ENCODE assay signal across 2 cellular contexts in the genomic region with DNA sequence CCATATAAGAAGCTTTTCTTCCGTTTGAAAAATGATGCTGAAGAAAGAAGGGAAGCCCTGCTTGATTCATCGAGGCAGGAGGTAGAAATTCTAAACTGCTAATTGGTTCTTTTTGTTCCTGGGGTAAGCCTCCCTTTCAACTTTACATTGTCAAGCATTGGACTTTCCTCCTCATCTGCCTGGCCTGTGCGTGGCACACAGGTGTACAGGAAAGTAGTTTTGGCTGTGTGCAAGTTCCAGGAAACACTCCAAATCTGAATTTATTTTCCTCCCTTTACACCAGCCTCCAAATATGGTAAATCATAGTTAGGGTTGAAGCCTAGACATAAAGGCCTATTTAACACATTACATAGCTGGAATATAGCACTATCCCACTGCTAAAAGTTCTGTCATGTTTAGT.
TF ChIP-seq lines count a peak whose summit lies in the region.

No MANE protein-coding gene starts in this region.

TF ChIP-seq in K562, 482 proteins besides CTCF, POLR2A, EP300 and RAD21:
- TF ChIP-seq, protein P1, sequence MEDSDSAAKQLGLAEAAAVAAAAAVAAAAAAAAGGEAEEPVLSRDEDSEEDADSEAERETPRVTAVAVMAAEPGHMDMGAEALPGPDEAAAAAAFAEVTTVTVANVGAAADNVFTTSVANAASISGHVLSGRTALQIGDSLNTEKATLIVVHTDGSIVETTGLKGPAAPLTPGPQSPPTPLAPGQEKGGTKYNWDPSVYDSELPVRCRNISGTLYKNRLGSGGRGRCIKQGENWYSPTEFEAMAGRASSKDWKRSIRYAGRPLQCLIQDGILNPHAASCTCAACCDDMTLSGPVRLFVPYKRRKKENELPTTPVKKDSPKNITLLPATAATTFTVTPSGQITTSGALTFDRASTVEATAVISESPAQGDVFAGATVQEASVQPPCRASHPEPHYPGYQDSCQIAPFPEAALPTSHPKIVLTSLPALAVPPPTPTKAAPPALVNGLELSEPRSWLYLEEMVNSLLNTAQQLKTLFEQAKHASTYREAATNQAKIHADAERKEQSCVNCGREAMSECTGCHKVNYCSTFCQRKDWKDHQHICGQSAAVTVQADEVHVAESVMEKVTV (CRISPR knock-in tag; IDR thresholded peaks at IDR 0.05), result no peak
- TF ChIP-seq NR2C1 (IDR thresholded peaks at IDR 0.05), result no peak
- no peak for TF ChIP-seq NR2C1 (tag; IDR thresholded peaks at IDR 0.05)
- TF ChIP-seq, protein P2, sequence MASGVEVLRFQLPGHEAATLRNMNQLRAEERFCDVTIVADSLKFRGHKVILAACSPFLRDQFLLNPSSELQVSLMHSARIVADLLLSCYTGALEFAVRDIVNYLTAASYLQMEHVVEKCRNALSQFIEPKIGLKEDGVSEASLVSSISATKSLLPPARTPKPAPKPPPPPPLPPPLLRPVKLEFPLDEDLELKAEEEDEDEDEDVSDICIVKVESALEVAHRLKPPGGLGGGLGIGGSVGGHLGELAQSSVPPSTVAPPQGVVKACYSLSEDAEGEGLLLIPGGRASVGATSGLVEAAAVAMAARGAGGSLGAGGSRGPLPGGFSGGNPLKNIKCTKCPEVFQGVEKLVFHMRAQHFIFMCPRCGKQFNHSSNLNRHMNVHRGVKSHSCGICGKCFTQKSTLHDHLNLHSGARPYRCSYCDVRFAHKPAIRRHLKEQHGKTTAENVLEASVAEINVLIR (CRISPR knock-in tag; IDR thresholded peaks at IDR 0.05), result no peak
- no peak for TF ChIP-seq SMARCA4 (IDR thresholded peaks at IDR 0.05)

TF ChIP-seq in HepG2, 621 proteins besides CTCF, POLR2A, EP300 and RAD21:
- TF ChIP-seq ZNF7 (CRISPR knock-in tag; IDR thresholded peaks at IDR 0.05) (peak; percentile 57; the same call in 1 of the 2 replicates), SP140L (CRISPR knock-in tag; IDR thresholded peaks at IDR 0.05; ENCODE audit: borderline replicate concordance) (no peak)
